Comparison of ENCODE assay signal across 11 cellular contexts in the genomic region with DNA sequence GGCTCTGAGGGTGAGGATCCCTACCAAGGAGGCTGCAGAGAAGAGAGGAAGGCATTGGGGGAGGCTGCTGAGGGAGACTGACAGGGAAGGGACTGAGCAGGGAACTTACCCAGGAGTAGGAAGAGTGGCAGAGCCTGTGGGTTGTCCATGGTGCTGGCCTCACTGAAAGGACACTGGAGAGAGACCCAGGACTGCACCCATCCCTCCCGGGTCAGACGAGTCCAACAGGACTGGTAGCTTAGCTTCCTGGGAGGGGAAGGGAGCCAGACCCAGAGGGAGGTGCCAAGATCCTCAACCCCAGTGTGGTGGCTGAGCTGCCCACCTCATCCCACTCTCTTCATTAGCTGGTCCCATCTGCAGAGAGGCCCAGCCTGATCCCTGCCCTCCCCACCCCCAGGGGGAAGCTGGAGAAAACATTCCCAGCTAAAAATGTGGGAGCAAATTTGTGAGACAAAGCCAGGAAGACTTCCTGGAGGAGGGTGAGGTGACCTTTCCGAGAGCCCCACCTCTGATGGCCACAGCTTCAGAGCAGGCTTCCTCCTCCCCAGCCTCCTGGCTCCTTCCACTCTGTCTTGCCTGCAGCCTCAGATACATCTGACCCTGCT. TPM values are rescaled to one million over a fixed set of nuclear protein-coding genes. Genes with fewer than 3 reads are reported as not detected.
A peak's percentile ranks its signal among the peaks of the same experiment; 100 is the strongest.
DNase-seq lines count a peak whose midpoint lies in the region; ATAC-seq, FAIRE-seq and TF ChIP-seq lines count a peak whose summit lies in the region.
"Had no signal": no experiment of that assay in that cellular context is flagged by ENCODE, and none has a peak within 500 bp of the region (broad histone marks: within the 10 kb centered on the region; RNA-seq: fewer than 3 reads in every experiment).

Gene VSIG10L, minus strand, starts transcription at position 164 of the 605 bp plus-strand sequence. Its CDS starts 15 bp downstream, at position 149.

- no peak within 1 kb of the TSS for H2AFZ ChIP-seq in GM12878 (ENCODE audit: control insufficient read depth, low read depth, low read length)

- peak within 1 kb of the TSS; percentile 98 for H3K4me2 ChIP-seq in BLaER1
- no peak within 1 kb of the TSS for H3K4me2 ChIP-seq in GM12878 (ENCODE audit: control insufficient read depth, insufficient read depth)

- ATAC-seq in GM12878: no peak
- ATAC-seq in naive B cell (ENCODE audit: low read depth in 2 of 2): no peak
- no peak for ATAC-seq in GM18868 (IDR thresholded peaks at IDR 0.05; ENCODE audit: unreplicated experiment)
- ATAC-seq in GM19035 (IDR thresholded peaks at IDR 0.05; ENCODE audit: unreplicated experiment): no peak

- TF ChIP-seq EP300 in GM12878 (IDR thresholded peaks at IDR 0.05; ENCODE audit: borderline replicate concordance in 1 of 2, control insufficient read depth in 1 of 2, low read depth in 2 of 2, low read length in 2 of 2): no peak

- H3K36me3 ChIP-seq in BLaER1 (peaks cover 26% of the 10 kb centered on the region), HEK293 (ENCODE audit: control insufficient read depth in 2 of 2, insufficient read depth in 1 of 2, low read length in 2 of 2) (peaks cover 0 to 20% of the 10 kb centered on the region in 2 experiments; a peak in 1 of 3 replicates), GM12878 (ENCODE audit: control insufficient read depth in 2 of 2, insufficient read depth in 2 of 2, low read length in 1 of 2) (no peaks in the 10 kb centered on the region; a peak in 1 of 4 replicates)
- H3K36me3 ChIP-seq: uterus had no signal

- TF ChIP-seq POLR2A in GM12878 (IDR thresholded peaks at IDR 0.05; ENCODE audit: low read depth, low read length): no peak

- POLR2A ChIA-PET in HEK293 (lab: Yijun Ruan, JAX): interaction anchor here (0.5 to 2.0 kb wide), 5 partner anchors 13 to 26 kb away, joined by 3 to 10 read pairs (median 5); partner anchors contain the start of gene ETFB
- POLR2A ChIA-PET in GM12878 (lab: Charles Lee): interaction anchor here (1.1 kb wide), 1 partner anchor 15 kb away, joined by 3 read pairs; no protein-coding TSS in a partner anchor

- H3K27ac Mint-ChIP-seq in naive B cell: peak within 1 kb of the TSS; percentile 67 to 93 (median 84)

- WGBS in GM12878 (ENCODE audit: insufficient coverage, insufficient replicate concordance, low lambda C conversion rate, missing lambda C conversion rate): 55% methylated on average over 3 of the region's 3 CpGs

- SMC1A ChIA-PET in GM12878 (lab: Charles Lee; ENCODE audit: uncharacterized antibody, unreplicated experiment): interaction anchor here (0.9 to 1.6 kb wide), 3 partner anchors 35 to 75 kb away, joined by 3 to 4 read pairs (median 3); no protein-coding TSS in a partner anchor

- H3K27ac ChIP-seq in BLaER1: no peak within 1 kb of the TSS
- no peak within 1 kb of the TSS for H3K27ac ChIP-seq in HEK293 (ENCODE audit: extremely low read depth, low read depth, low read length)
- no peak within 1 kb of the TSS for H3K27ac ChIP-seq in GM12878 (ENCODE audit: control insufficient read depth, insufficient read depth)

- H3K27me3 ChIP-seq in BLaER1 (peaks cover 13% of the 10 kb centered on the region), GM12878 (replicated peaks in 1 of 2; ENCODE audit: control insufficient read depth in 2 of 2, insufficient read depth in 2 of 2, low read length in 1 of 2) (no peaks in the 10 kb centered on the region)
- H3K27me3 ChIP-seq: uterus had no signal

- FAIRE-seq in GM12878 (lab: Jason Lieb, UNC): no peak

- H3K9me3 ChIP-seq in BLaER1 (no peaks in the 10 kb centered on the region), HEK293 (ENCODE audit: control insufficient read depth, insufficient read depth, low read depth, low read length) (no peaks in the 10 kb centered on the region), GM12878 (replicated peaks; ENCODE audit: control insufficient read depth, insufficient read depth, low read length) (no peaks in the 10 kb centered on the region)
- H3K9me3 ChIP-seq: uterus had no signal

- H3K4me3 ChIP-seq in BLaER1 (no peak within 1 kb of the TSS), HEK293 (ENCODE audit: low read depth, low read length) (no peak within 1 kb of the TSS), GM12878 (no peak within 1 kb of the TSS)

- H3K79me2 ChIP-seq in GM12878 (ENCODE audit: control insufficient read depth, insufficient read depth, low read length): no peaks in the 10 kb centered on the region

- H3K9ac ChIP-seq in BLaER1: no peak within 1 kb of the TSS
- no peak within 1 kb of the TSS for H3K9ac ChIP-seq in GM12878 (ENCODE audit: control insufficient read depth, insufficient read depth, low read length)

- intact Hi-C loops in GM12878 (cut with micrococcal nuclease; ENCODE audit: unreplicated experiment): no loop called here

- peaks cover 52 to 69% (median 52%) of the 10 kb centered on the region in 3 donors for H3K4me1 Mint-ChIP-seq in naive B cell

- in situ Hi-C loops in GM12878 (cut with MboI): no loop called here

- RAD21 ChIA-PET in GM12878 (lab: Charles Lee; ENCODE audit: unreplicated experiment): interaction anchor here (0.7 to 1.3 kb wide), 3 partner anchors 53 to 92 kb away, joined by 3 to 7 read pairs (median 3); no protein-coding TSS in a partner anchor

- no peaks in the 10 kb centered on the region for H4K20me1 ChIP-seq in BLaER1
- H4K20me1 ChIP-seq in GM12878 (ENCODE audit: control insufficient read depth, insufficient read depth): no peaks in the 10 kb centered on the region

- TF ChIP-seq RAD21 in GM12878 (IDR thresholded peaks at IDR 0.05; ENCODE audit: insufficient read depth, low read depth, low read length): no peak

- TF ChIP-seq CTCF in HEK293 (tag by site-specific recombination; IDR thresholded peaks at IDR 0.05) (no peak), GM12878 (IDR thresholded peaks at IDR 0.05 in 2 of 3, conservative IDR thresholded peaks at IDR 0.05 in 1 of 3; ENCODE audit: control insufficient read depth in 2 of 3, extremely low read depth in 1 of 3, insufficient read depth in 1 of 3, low read depth in 3 of 3, low read length in 3 of 3) (no peak)

- no peaks in the 10 kb centered on the region for H3K36me3 Mint-ChIP-seq in naive B cell

- peak within 1 kb of the TSS; percentile 57 to 92 (median 74) for H3K4me3 Mint-ChIP-seq in naive B cell

- DNase-seq in GM12878 (ENCODE audit: low read depth, low spot score): no peak
- no peak for DNase-seq in naive B cell
- DNase-seq in cortex of kidney (lab: John Stamatoyannopoulos, UW): no peak
- no peak for DNase-seq in NCI-H226
- DNase-seq: EL, SHP77, uterus had no signal

- BruUV-seq in GM12878 (replicated peaks; lab: Mats Ljungman, UMichigan): no TSS peak

- H3K27me3 Mint-ChIP-seq in naive B cell: no peaks in the 10 kb centered on the region

- H3K4me1 ChIP-seq in BLaER1: peaks cover 37% of the 10 kb centered on the region
- 0 out of 2 replicates have a peak, but pooled peaks cover 8% of the 10 kb centered on the region for H3K4me1 ChIP-seq in HEK293 (ENCODE audit: control insufficient read depth, insufficient read depth, low read length)
- peaks cover 21% of the 10 kb centered on the region for H3K4me1 ChIP-seq in GM12878 (ENCODE audit: control insufficient read depth, insufficient read depth, low read length)
- H3K4me1 ChIP-seq: uterus had no signal

- CTCF ChIA-PET in HEK293 (lab: Yijun Ruan, JAX) (interaction anchor here (0.6 to 2.1 kb wide), 5 partner anchors 17 to 66 kb away, joined by 3 to 6 read pairs (median 3); no protein-coding TSS in a partner anchor), GM12878 (lab: Yijun Ruan, JAX) (interaction anchor here (1.3 to 5.1 kb wide), 8 partner anchors 24 to 99 kb away, joined by 3 to 47 read pairs (median 8); partner anchors contain the start of gene ETFB)

- H3K9me3 Mint-ChIP-seq in naive B cell: peaks cover 0 to 2% (median 0%) of the 10 kb centered on the region in 7 donors

TF ChIP-seq in HEK293, 187 proteins besides CTCF, POLR2A, EP300 and RAD21 (continues in another document):
- TF ChIP-seq, protein P1, sequence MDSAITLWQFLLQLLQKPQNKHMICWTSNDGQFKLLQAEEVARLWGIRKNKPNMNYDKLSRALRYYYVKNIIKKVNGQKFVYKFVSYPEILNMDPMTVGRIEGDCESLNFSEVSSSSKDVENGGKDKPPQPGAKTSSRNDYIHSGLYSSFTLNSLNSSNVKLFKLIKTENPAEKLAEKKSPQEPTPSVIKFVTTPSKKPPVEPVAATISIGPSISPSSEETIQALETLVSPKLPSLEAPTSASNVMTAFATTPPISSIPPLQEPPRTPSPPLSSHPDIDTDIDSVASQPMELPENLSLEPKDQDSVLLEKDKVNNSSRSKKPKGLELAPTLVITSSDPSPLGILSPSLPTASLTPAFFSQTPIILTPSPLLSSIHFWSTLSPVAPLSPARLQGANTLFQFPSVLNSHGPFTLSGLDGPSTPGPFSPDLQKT (IDR thresholded peaks at IDR 0.05; ENCODE audit: borderline replicate concordance, low read depth, low read length): no peak

TF ChIP-seq in GM12878, 131 proteins besides CTCF, POLR2A, EP300 and RAD21:
- TF ChIP-seq IKZF1 (conservative IDR thresholded peaks at IDR 0.05) (0 out of 2 replicates have a peak, but pooled peaks have one; percentile 5), ZZZ3 (IDR thresholded peaks at IDR 0.05; ENCODE audit: control insufficient read depth, insufficient read length, low read depth) (no peak), KLF5 (IDR thresholded peaks at IDR 0.05; ENCODE audit: partially characterized antibody) (no peak)

RNA-seq across cellular contexts. Expression of gene VSIG10L, which starts in this region (rescaled TPM):
- 1.1 and 1.5 TPM in 2 replicates for total RNA-seq in GM12878 (2013; cell fraction: nucleolus; rRNA removed)
- total RNA-seq in GM12878 (2014; rRNA removed) (0.16 and 0.23 TPM in 2 replicates), GM12878 (2014; rRNA removed; fragmentation: Illumina TruSeq; extraction: Trizol) (0.18 and 0.27 TPM in 2 replicates), GM12878 (2021) (0.64 and 0.77 TPM in 2 replicates)
- polyA plus RNA-seq in GM12878 (2011; ENCODE audit: low read depth): 0.55 TPM
- polyA plus RNA-seq in GM12878 (2011; rRNA removed) (0.62 and 0.80 TPM in 2 replicates), GM12878 (2014; fragmentation: Illumina TruSeq; extraction: Trizol) (0.59 and 0.62 TPM in 2 replicates), GM12878 (2014; fragmentation: Nextera tagmentation; extraction: Ambion mirVana) (under 1 TPM; 0.09 to 0.11 TPM), GM12878 (2014; rRNA removed) (0.47 and 0.67 TPM in 2 replicates), GM12878 (2016; fragmentation: Nextera tagmentation; extraction: Ambion mirVana) (under 1 TPM; 0.40 to 0.93 TPM), naive B cell (ENCODE audit: low read depth in 6 of 6) (1 to 10 TPM in 2 of 6 donors, under 1 TPM in 3, not detected in 1; 0.40 to 1.3 (median 0.84) TPM)
- 0.59 and 0.96 TPM in 2 replicates for polyA plus RNA-seq in GM12878 (2011; cell fraction: cytosol; rRNA removed)
- polyA plus RNA-seq in GM12878 (2011; cell fraction: nucleus; rRNA removed): 1.4 and 2.0 TPM in 2 replicates
- 0.93 and 1.2 TPM in 2 replicates for polyA plus RNA-seq in GM12878 (2012)
- polyA minus RNA-seq in GM12878 (2011; rRNA and poly(A)+ RNA removed): 0.07 and 0.46 TPM in 2 replicates
- not detected in 2 replicates for polyA minus RNA-seq in GM12878 (2011; cell fraction: cytosol; rRNA and poly(A)+ RNA removed)
- polyA minus RNA-seq in GM12878 (2011; cell fraction: nucleus; rRNA and poly(A)+ RNA removed): 0.12 and 0.48 TPM in 2 replicates
